2 cellular contexts compared by ENCODE assay signal in the genomic region with DNA sequence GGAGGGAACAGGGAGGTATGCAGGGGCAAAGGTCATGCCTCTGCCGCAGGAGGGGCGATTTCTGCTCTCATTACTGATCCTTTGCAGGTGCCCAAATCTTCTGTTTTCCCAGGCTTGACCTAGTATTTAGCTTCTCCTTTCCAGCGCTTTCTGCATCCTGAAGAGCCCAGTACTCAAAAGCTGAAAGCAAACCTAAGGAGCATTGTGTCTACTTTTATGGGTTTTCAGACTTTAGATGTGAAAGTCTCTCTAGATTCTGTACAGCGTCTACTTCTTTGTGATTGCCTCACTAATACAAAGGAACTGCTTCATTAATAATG.
TF ChIP-seq lines count a peak whose summit lies in the region.

No MANE protein-coding gene starts in this region.

TF ChIP-seq in SK-N-SH, 30 proteins besides CTCF, POLR2A, EP300 and RAD21:
- TF ChIP-seq NFIC (IDR thresholded peaks at IDR 0.05; ENCODE audit: borderline replicate concordance): no peak
TF ChIP-seq in SK-N-SH: peak in this region for 0.

TF ChIP-seq in SK-N-SH treated with all-trans-retinoic acid at 6 μM for 48 hours, 23 proteins besides CTCF, POLR2A, EP300 and RAD21:
- TF ChIP-seq TOX (CRISPR knock-in tag; IDR thresholded peaks at IDR 0.05; ENCODE audit: borderline replicate concordance): no peak
- TF ChIP-seq, protein P1, sequence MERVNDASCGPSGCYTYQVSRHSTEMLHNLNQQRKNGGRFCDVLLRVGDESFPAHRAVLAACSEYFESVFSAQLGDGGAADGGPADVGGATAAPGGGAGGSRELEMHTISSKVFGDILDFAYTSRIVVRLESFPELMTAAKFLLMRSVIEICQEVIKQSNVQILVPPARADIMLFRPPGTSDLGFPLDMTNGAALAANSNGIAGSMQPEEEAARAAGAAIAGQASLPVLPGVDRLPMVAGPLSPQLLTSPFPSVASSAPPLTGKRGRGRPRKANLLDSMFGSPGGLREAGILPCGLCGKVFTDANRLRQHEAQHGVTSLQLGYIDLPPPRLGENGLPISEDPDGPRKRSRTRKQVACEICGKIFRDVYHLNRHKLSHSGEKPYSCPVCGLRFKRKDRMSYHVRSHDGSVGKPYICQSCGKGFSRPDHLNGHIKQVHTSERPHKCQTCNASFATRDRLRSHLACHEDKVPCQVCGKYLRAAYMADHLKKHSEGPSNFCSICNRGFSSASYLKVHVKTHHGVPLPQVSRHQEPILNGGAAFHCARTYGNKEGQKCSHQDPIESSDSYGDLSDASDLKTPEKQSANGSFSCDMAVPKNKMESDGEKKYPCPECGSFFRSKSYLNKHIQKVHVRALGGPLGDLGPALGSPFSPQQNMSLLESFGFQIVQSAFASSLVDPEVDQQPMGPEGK (CRISPR knock-in tag; IDR thresholded peaks at IDR 0.05; ENCODE audit: borderline replicate concordance): no peak
- TF ChIP-seq CSDC2 (CRISPR knock-in tag; IDR thresholded peaks at IDR 0.05): no peak
- no peak for TF ChIP-seq ZNF70 (CRISPR knock-in tag; IDR thresholded peaks at IDR 0.05)
- no peak for TF ChIP-seq ZNF8 (CRISPR knock-in tag; IDR thresholded peaks at IDR 0.05)
- no peak for TF ChIP-seq ZFP3 (CRISPR knock-in tag; IDR thresholded peaks at IDR 0.05)
- TF ChIP-seq BACH2 (CRISPR knock-in tag; IDR thresholded peaks at IDR 0.05; ENCODE audit: borderline replicate concordance): no peak
- TF ChIP-seq TCF4 (CRISPR knock-in tag; IDR thresholded peaks at IDR 0.05; ENCODE audit: borderline replicate concordance): no peak
